28 cellular contexts compared by ENCODE assay signal in the genomic region with DNA sequence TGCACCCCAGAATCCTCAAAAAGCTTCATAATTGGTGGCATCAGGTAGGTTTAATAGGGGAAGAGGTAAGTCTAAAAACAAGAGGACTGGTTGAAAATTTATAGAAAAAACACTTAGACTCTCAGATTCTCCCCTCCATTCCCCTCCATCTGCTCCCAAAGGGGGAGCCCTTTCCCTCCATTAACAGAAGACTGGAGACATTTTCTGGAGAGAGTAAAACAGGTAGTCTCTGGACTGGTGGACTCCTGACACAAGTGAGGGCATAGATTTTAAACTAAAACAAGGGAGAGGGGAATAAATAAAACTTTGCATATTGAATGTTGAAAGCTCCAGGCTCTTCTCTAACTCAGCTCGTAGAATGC. TPM values are rescaled to one million over a fixed set of nuclear protein-coding genes. Genes with fewer than 3 reads are reported as not detected.
DNase-seq lines count a peak whose midpoint lies in the region; ATAC-seq and TF ChIP-seq lines count a peak whose summit lies in the region.
"Had no signal": no experiment of that assay in that cellular context is flagged by ENCODE, and none has a peak within 500 bp of the region (broad histone marks: within the 10 kb centered on the region; RNA-seq: fewer than 3 reads in every experiment).

No MANE protein-coding gene starts in this region.

- ATAC-seq in mucosa of descending colon = no peak
- ATAC-seq: gastroesophageal sphincter; HCT116; stimulated activated naive CD8-positive, alpha-beta T cell treated with anti-CD3 and anti-CD28 coated beads, Interleukin-15, amount 100 ng/mL, for 72 hours; upper lobe of right lung had no signal

- no peak for TF ChIP-seq POLR2A in ovary (IDR thresholded peaks at IDR 0.05)

- peak overlapping the region; percentile 35 for H3K4me2 ChIP-seq in osteoblast (ENCODE audit: insufficient read depth, low read length)

- H3K36me3 ChIP-seq in A673 (ENCODE audit: insufficient read depth, low read length, poor library complexity, severe bottlenecking) = no peaks in the 10 kb centered on the region
- H3K36me3 ChIP-seq in osteoblast (ENCODE audit: insufficient read depth, low read length) = peaks cover 3% of the 10 kb centered on the region
- H3K36me3 ChIP-seq in ovary = no peaks in the 10 kb centered on the region
- H3K36me3 ChIP-seq in mucosa of descending colon (ENCODE audit: low read depth) = no peaks in the 10 kb centered on the region
- H3K36me3 ChIP-seq: breast epithelium, gastroesophageal sphincter, upper lobe of right lung had no signal

- H3K27ac ChIP-seq in A673 (ENCODE audit: low read depth, low read length, poor library complexity, severe bottlenecking) (no peak overlapping the region), osteoblast (ENCODE audit: low read depth, low read length) (peak overlapping the region; percentile 96), ovary (no peak overlapping the region)
- H3K27ac ChIP-seq: breast epithelium, gastroesophageal sphincter, upper lobe of right lung had no signal

- H3K27ac Mint-ChIP-seq in HFFc6 = peak overlapping the region; percentile 93
- H3K27ac Mint-ChIP-seq: activated B cell treated with CpG ODN at 0.5 μM for 24 hours; activated CD4-positive, alpha-beta memory T cell treated with anti-CD3 and anti-CD28 coated beads, Interleukin-2, amount 10 ng/mL, durations not matched to agents 7 days and 5 days; activated naive CD8-positive, alpha-beta T cell treated with anti-CD3 and anti-CD28 coated beads, Interleukin-2, amount 10 ng/mL, durations not matched to agents 7 days and 5 days; CD4-positive, alpha-beta T cell; stimulated activated naive CD8-positive, alpha-beta T cell treated with anti-CD3 and anti-CD28 coated beads, Interleukin-15, amount 100 ng/mL, for 72 hours had no signal

- H2AFZ ChIP-seq in osteoblast (ENCODE audit: low read length) = no peak overlapping the region

- peaks cover 4% of the 10 kb centered on the region for H3K27me3 Mint-ChIP-seq in HFFc6 (ENCODE audit: insufficient read depth)
- H3K27me3 Mint-ChIP-seq: CD4-positive, alpha-beta T cell; stimulated activated naive CD8-positive, alpha-beta T cell treated with anti-CD3 and anti-CD28 coated beads, Interleukin-15, amount 100 ng/mL, for 72 hours had no signal

- CTCF ChIA-PET in A673 (lab: Charles Lee) = no interaction called here

- TF ChIP-seq CTCF in A673 (conservative IDR thresholded peaks at IDR 0.05; ENCODE audit: low read depth, low read length) (peak; percentile 24; the same call in 1 of the 2 replicates), HFFc6 (IDR thresholded peaks at IDR 0.05) (peak; percentile 46), choroid plexus epithelial cell (conservative IDR thresholded peaks at IDR 0.05; ENCODE audit: low read depth, low read length) (peak; percentile 42), osteoblast (IDR thresholded peaks at IDR 0.05; ENCODE audit: extremely low read depth, low read depth, low read length) (peak; percentile 30), ovary (IDR thresholded peaks at IDR 0.05) (no peak), mucosa of descending colon (IDR thresholded peaks at IDR 0.05) (no peak)

- H3K4me1 Mint-ChIP-seq in HFFc6 (ENCODE audit: low read depth) = peaks cover 87% of the 10 kb centered on the region
- H3K4me1 Mint-ChIP-seq: activated B cell treated with CpG ODN at 0.5 μM for 24 hours; activated CD4-positive, alpha-beta memory T cell treated with anti-CD3 and anti-CD28 coated beads, Interleukin-2, amount 10 ng/mL, durations not matched to agents 7 days and 5 days; activated naive CD8-positive, alpha-beta T cell treated with anti-CD3 and anti-CD28 coated beads, Interleukin-2, amount 10 ng/mL, durations not matched to agents 7 days and 5 days; stimulated activated naive CD8-positive, alpha-beta T cell treated with anti-CD3 and anti-CD28 coated beads, Interleukin-15, amount 100 ng/mL, for 72 hours had no signal

- POLR2A ChIA-PET in A673 (lab: Charles Lee; ENCODE audit: low non-redundant PET) = no interaction called here

- H3K4me3 ChIP-seq in A673 (ENCODE audit: low read depth, low read length, poor library complexity, severe bottlenecking) = no peak overlapping the region
- no peak overlapping the region for H3K4me3 ChIP-seq in choroid plexus epithelial cell (ENCODE audit: low read depth, low read length)
- no peak overlapping the region for H3K4me3 ChIP-seq in osteoblast (ENCODE audit: insufficient read depth, low read length)
- no peak overlapping the region for H3K4me3 ChIP-seq in ovary
- H3K4me3 ChIP-seq in mucosa of descending colon = no peak overlapping the region
- H3K4me3 ChIP-seq: breast epithelium, gastroesophageal sphincter, lung, upper lobe of right lung had no signal

- no peaks in the 10 kb centered on the region for H4K20me1 ChIP-seq in osteoblast (ENCODE audit: insufficient read depth, low read length)

- intact Hi-C loops in A673 (cut with micrococcal nuclease; ENCODE audit: unreplicated experiment) = no loop called here
- intact Hi-C loops in ovary (cut with DNase I) = no loop called here
- intact Hi-C loops in mucosa of descending colon (cut with DNase I, micrococcal nuclease) = no loop called here

- H3K36me3 Mint-ChIP-seq in HFFc6 (ENCODE audit: low read depth) = peaks cover 26% of the 10 kb centered on the region
- H3K36me3 Mint-ChIP-seq: activated naive CD8-positive, alpha-beta T cell treated with anti-CD3 and anti-CD28 coated beads, Interleukin-2, amount 10 ng/mL, durations not matched to agents 7 days and 5 days had no signal

- no peak for TF ChIP-seq EP300 in ovary (IDR thresholded peaks at IDR 0.05)

- H3K9me3 Mint-ChIP-seq in HFFc6 = peaks cover 27% of the 10 kb centered on the region

- H3K79me2 ChIP-seq in osteoblast (ENCODE audit: insufficient read depth, low read length) = peaks cover 58% of the 10 kb centered on the region

- 88 to 97% (median 92%) methylated on average over 1 of the region's 1 CpG for WGBS in ovary, 3 donors

- DNase-seq in A673 (ENCODE audit: low spot score) = no peak
- no peak for DNase-seq in HFFc6
- no peak for DNase-seq in choroid plexus epithelial cell (ENCODE audit: low read depth)
- DNase-seq in osteoblast (ENCODE audit: insufficient read length, low spot score, missing footprints) = no peak
- no peak for DNase-seq in NCI-H446 (lab: John Stamatoyannopoulos, UW)
- DNase-seq in SW480 (ENCODE audit: low spot score) = no peak
- no peak for DNase-seq in ovary
- DNase-seq in mucosa of descending colon = no peak
- DNase-seq: activated B cell treated with CpG ODN at 0.5 μM for 24 hours; activated CD4-positive, alpha-beta memory T cell treated with anti-CD3 and anti-CD28 coated beads, Interleukin-2, amount 10 ng/mL, durations not matched to agents 7 days and 5 days; activated effector memory CD4-positive, alpha-beta T cell treated with Interleukin-2 at 50 U/mL for 16 hours; activated naive CD8-positive, alpha-beta T cell treated with anti-CD3 and anti-CD28 coated beads, Interleukin-2, amount 10 ng/mL, durations not matched to agents 7 days and 5 days; CD4-positive, alpha-beta T cell; DMS 273 treated with DMSO at 0.1 percent for 48 hours; erythroblast; islet precursor cell; KBM-7; NCI-H1436 treated with DMSO at 0.1 percent for 48 hours; NCI-H2171; NCI-H526; RPMI8226; stimulated activated naive CD8-positive, alpha-beta T cell treated with anti-CD3 and anti-CD28 coated beads, Interleukin-15, amount 100 ng/mL, for 72 hours; T1000; upper lobe of right lung had no signal

- peaks cover 17% of the 10 kb centered on the region for H3K4me1 ChIP-seq in A673 (ENCODE audit: insufficient read depth, low read length, poor library complexity, severe bottlenecking)
- peaks cover 64% of the 10 kb centered on the region for H3K4me1 ChIP-seq in osteoblast (ENCODE audit: insufficient read depth, low read length)
- no peaks in the 10 kb centered on the region for H3K4me1 ChIP-seq in ovary (ENCODE audit: insufficient read depth)
- no peaks in the 10 kb centered on the region for H3K4me1 ChIP-seq in mucosa of descending colon (ENCODE audit: low read depth)

- peak overlapping the region; percentile 43; the same call in 1 of the 2 replicates for H3K4me3 Mint-ChIP-seq in HFFc6
- H3K4me3 Mint-ChIP-seq: activated B cell treated with CpG ODN at 0.5 μM for 24 hours; activated CD4-positive, alpha-beta memory T cell treated with anti-CD3 and anti-CD28 coated beads, Interleukin-2, amount 10 ng/mL, durations not matched to agents 7 days and 5 days; activated naive CD8-positive, alpha-beta T cell treated with anti-CD3 and anti-CD28 coated beads, Interleukin-2, amount 10 ng/mL, durations not matched to agents 7 days and 5 days; CD4-positive, alpha-beta T cell; stimulated activated naive CD8-positive, alpha-beta T cell treated with anti-CD3 and anti-CD28 coated beads, Interleukin-15, amount 100 ng/mL, for 72 hours had no signal

- H3K9me3 ChIP-seq in A673 (ENCODE audit: low read depth, low read length, poor library complexity, severe bottlenecking) = peaks cover 9% of the 10 kb centered on the region
- H3K9me3 ChIP-seq in osteoblast (ENCODE audit: low read depth, low read length) = peaks cover 2% of the 10 kb centered on the region
- peaks cover 0 to 4% of the 10 kb centered on the region in 2 donors for H3K9me3 ChIP-seq in ovary
- H3K9me3 ChIP-seq in mucosa of descending colon = no peaks in the 10 kb centered on the region

- no TSS peak for BruUV-seq in A673 (replicated peaks; lab: Mats Ljungman, UMichigan)

- no peaks in the 10 kb centered on the region for H3K27me3 ChIP-seq in A673 (replicated peaks; ENCODE audit: insufficient read depth, low read depth, low read length, poor library complexity)
- H3K27me3 ChIP-seq in osteoblast (ENCODE audit: insufficient read depth, low read length) = no peaks in the 10 kb centered on the region
- no peaks in the 10 kb centered on the region for H3K27me3 ChIP-seq in ovary
- H3K27me3 ChIP-seq: breast epithelium, gastroesophageal sphincter, upper lobe of right lung had no signal

RNA-seq across cellular contexts. Expression of gene IPO9, which starts 54.0 kb away (rescaled TPM):
- total RNA-seq in A673 (2021) = 121 and 136 TPM in 2 replicates
- 10 to 100 TPM; 54.1 to 77.8 (median 63.6) TPM for total RNA-seq in HFFc6 (2021; fragmentation: NEBNext Ultra II Directional; extraction: Animal tissue kit (Norgen Biotek cat#: 25700))
- total RNA-seq in osteoblast = 26.1 and 26.8 TPM in 2 replicates
- 10 to 100 TPM; 12.9 to 43.8 (median 40.7) TPM for total RNA-seq in ovary
- polyA plus RNA-seq in ovary = 10 to 100 TPM; 15.7 to 34.3 TPM
- total RNA-seq in mucosa of descending colon = 10 to 100 TPM; 25.9 to 33.9 (median 28.4) TPM

Comparison
In these comparisons a context has a peak if more than half of its experiments do, and no peak if none do; other contexts are left out.
1. CTCF ChIP-seq: peak in A673 (single experiment), HFFc6 (single experiment), choroid plexus epithelial cell (single experiment) and osteoblast (single experiment); none in ovary (0 of 3) and mucosa of descending colon (single experiment).